20 cellular contexts compared by ENCODE assay signal in genomic region chr9:35711501-35712428, GRCh38. TPM values are rescaled to one million over a fixed set of nuclear protein-coding genes. Genes with fewer than 3 reads are reported as not detected.
DNase-seq lines count a peak whose midpoint lies in the region; ATAC-seq and TF ChIP-seq lines count a peak whose summit lies in the region.
"Had no signal": no experiment of that assay in that cellular context is flagged by ENCODE, and none has a peak within 500 bp of the region (broad histone marks: within the 10 kb centered on the region; RNA-seq: fewer than 3 reads in every experiment).

No MANE protein-coding gene starts in this region.

- TF ChIP-seq CTCF in GM06990 (IDR thresholded peaks at IDR 0.05; ENCODE audit: insufficient read depth, low read length, poor library complexity, severe bottlenecking) (peak; percentile 2), GM13976 (IDR thresholded peaks at IDR 0.05; ENCODE audit: borderline replicate concordance, control extremely low read depth, extremely low read depth, insufficient read depth, missing control alignments) (no peak), mesothelial cell of epicardium (IDR thresholded peaks at IDR 0.05; ENCODE audit: unreplicated experiment) (no peak)

- DNase-seq in GM06990 (ENCODE audit: extremely low read depth, insufficient read length), result no peak
- peak; percentile 68 for DNase-seq in GM13976 (ENCODE audit: low spot score)
- DNase-seq in T-helper 17 cell, result no peak
- DNase-seq in mesothelial cell of epicardium (ENCODE audit: low spot score in 2 of 2, unreplicated experiment in 2 of 2), result no peak
- no peak for DNase-seq in occipital lobe (lab: John Stamatoyannopoulos, UW)
- no peak for DNase-seq in Ammon's horn (ENCODE audit: low spot score)
- DNase-seq in stimulated activated CD4-positive, alpha-beta T cell treated with anti-CD3 and anti-CD28 coated beads, Interleukin-2, amount 100 ng/mL, for 48 hours, result no peak
- DNase-seq: body of pancreas; glutamatergic neuron; immature natural killer cell; Kasumi-1; mesenchymal stem cell; NCI-H1417 treated with DMSO at 0.1 percent for 48 hours; stimulated activated CD4-positive, alpha-beta T cell treated with anti-CD3 and anti-CD28 coated beads, Interleukin-4, amount 100 ng/mL, for 4 hours; WERI-Rb-1 had no signal

- peaks cover 20% of the 10 kb centered on the region for H3K36me3 Mint-ChIP-seq in T-helper 17 cell (ENCODE audit: low read depth)
- peaks cover 63% of the 10 kb centered on the region for H3K36me3 Mint-ChIP-seq in mesothelial cell of epicardium

- H3K27me3 ChIP-seq in GM06990 (replicated peaks; ENCODE audit: control insufficient read depth, insufficient read depth, low read length), result no peaks in the 10 kb centered on the region
- H3K27me3 ChIP-seq: body of pancreas, neural progenitor cell had no signal

- H3K27me3 Mint-ChIP-seq in T-helper 17 cell (no peaks in the 10 kb centered on the region), mesothelial cell of epicardium (ENCODE audit: low read depth) (no peaks in the 10 kb centered on the region)
- H3K27me3 Mint-ChIP-seq: activated naive CD4-positive, alpha-beta T cell treated with anti-CD3 and anti-CD28 coated beads, Interleukin-2, amount 50 U/mL, for 24 hours; B cell; type B pancreatic cell had no signal

- H3K9me3 Mint-ChIP-seq in mesothelial cell of epicardium, result no peaks in the 10 kb centered on the region
- H3K9me3 Mint-ChIP-seq: activated naive CD4-positive, alpha-beta T cell treated with anti-CD3 and anti-CD28 coated beads, Interleukin-2, amount 50 U/mL, for 24 hours; immature natural killer cell; neural progenitor cell; type B pancreatic cell had no signal

- H3K27ac Mint-ChIP-seq in T-helper 17 cell, result peak overlapping the region; percentile 65
- H3K27ac Mint-ChIP-seq in mesothelial cell of epicardium, result peak overlapping the region; percentile 47
- H3K27ac Mint-ChIP-seq: activated naive CD4-positive, alpha-beta T cell treated with anti-CD3 and anti-CD28 coated beads, Interleukin-2, amount 50 U/mL, for 24 hours; neural progenitor cell; type B pancreatic cell had no signal

- peaks cover 15% of the 10 kb centered on the region for H3K4me1 Mint-ChIP-seq in T-helper 17 cell
- H3K4me1 Mint-ChIP-seq in mesothelial cell of epicardium, result no peaks in the 10 kb centered on the region
- H3K4me1 Mint-ChIP-seq: activated naive CD4-positive, alpha-beta T cell treated with anti-CD3 and anti-CD28 coated beads, Interleukin-2, amount 50 U/mL, for 24 hours; immature natural killer cell; neural progenitor cell had no signal

- H3K9me3 ChIP-seq in T-helper 17 cell (ENCODE audit: control insufficient read depth, low read length, poor library complexity, severe bottlenecking), result no peaks in the 10 kb centered on the region
- H3K9me3 ChIP-seq: body of pancreas had no signal

- peaks cover 58% of the 10 kb centered on the region for H3K36me3 ChIP-seq in GM06990 (ENCODE audit: control insufficient read depth, insufficient read depth, low read length)
- H3K36me3 ChIP-seq: neural progenitor cell had no signal

- ATAC-seq in T-helper 17 cell, result no peak
- no peak for ATAC-seq in GM18867 (IDR thresholded peaks at IDR 0.05; ENCODE audit: unreplicated experiment)
- ATAC-seq: body of pancreas had no signal

- H3K4me3 Mint-ChIP-seq in T-helper 17 cell (no peak overlapping the region), mesothelial cell of epicardium (no peak overlapping the region)
- H3K4me3 Mint-ChIP-seq: activated naive CD4-positive, alpha-beta T cell treated with anti-CD3 and anti-CD28 coated beads, Interleukin-2, amount 50 U/mL, for 24 hours; B cell; immature natural killer cell; neural progenitor cell; type B pancreatic cell had no signal

- H3K4me3 ChIP-seq in GM06990 (replicated peaks; ENCODE audit: low read depth, low read length), result no peak overlapping the region
- H3K4me3 ChIP-seq: body of pancreas, neural progenitor cell had no signal

- in situ Hi-C loops in GM13976 (cut with MboI; ENCODE audit: low sequenced_read_pairs, unreplicated experiment), result no loop called here

RNA-seq across cellular contexts. Expression of gene TLN1, which starts 20.2 kb away (rescaled TPM):
- total RNA-seq in T-helper 17 cell (100 to 1,000 TPM; 259 to 617 TPM), mesothelial cell of epicardium (224 to 230 TPM (median 226 TPM) in 3 replicates), occipital lobe (17.8 TPM)

RNA-seq across cellular contexts. Expression of gene CREB3, which starts 20.7 kb away (rescaled TPM):
- total RNA-seq in T-helper 17 cell, result 10 to 100 TPM; 16.0 to 16.5 TPM
- total RNA-seq in mesothelial cell of epicardium, result 29.1 to 32.7 TPM (median 31.6 TPM) in 3 replicates
- 22.9 TPM for total RNA-seq in occipital lobe

RNA-seq across cellular contexts. Expression of gene TPM2, which starts 22.0 kb away (rescaled TPM):
- 10 to 100 TPM; 29.2 to 33.9 TPM for total RNA-seq in T-helper 17 cell
- 289 to 294 TPM (median 291 TPM) in 3 replicates for total RNA-seq in mesothelial cell of epicardium
- total RNA-seq in occipital lobe, result 18.1 TPM

RNA-seq across cellular contexts. Expression of gene GBA2, which starts 37.3 kb away (rescaled TPM):
- total RNA-seq in T-helper 17 cell, result 10 to 100 TPM; 28.6 to 28.7 TPM
- total RNA-seq in mesothelial cell of epicardium, result 81.5 to 84.7 TPM (median 83.9 TPM) in 3 replicates
- total RNA-seq in occipital lobe, result 45.2 TPM

RNA-seq across cellular contexts. Expression of gene RGP1, which starts 37.3 kb away (rescaled TPM):
- total RNA-seq in T-helper 17 cell (10 to 100 TPM; 25.5 to 26.5 TPM), mesothelial cell of epicardium (32.6 to 34.3 TPM (median 33.9 TPM) in 3 replicates), occipital lobe (12.3 TPM)

Comparison
In these comparisons a context has a peak if more than half of its experiments do, and no peak if none do; other contexts are left out.
1. RNA of gene TLN1, which starts 20.2 kb away (total RNA-seq): 259 to 617 TPM in T-helper 17 cell and 224 to 230 TPM in mesothelial cell of epicardium; 17.8 TPM in occipital lobe (single experiment); every median in the first group is over 10 times any median in the second.